10 cellular contexts compared by ENCODE assay signal in the genomic region with DNA sequence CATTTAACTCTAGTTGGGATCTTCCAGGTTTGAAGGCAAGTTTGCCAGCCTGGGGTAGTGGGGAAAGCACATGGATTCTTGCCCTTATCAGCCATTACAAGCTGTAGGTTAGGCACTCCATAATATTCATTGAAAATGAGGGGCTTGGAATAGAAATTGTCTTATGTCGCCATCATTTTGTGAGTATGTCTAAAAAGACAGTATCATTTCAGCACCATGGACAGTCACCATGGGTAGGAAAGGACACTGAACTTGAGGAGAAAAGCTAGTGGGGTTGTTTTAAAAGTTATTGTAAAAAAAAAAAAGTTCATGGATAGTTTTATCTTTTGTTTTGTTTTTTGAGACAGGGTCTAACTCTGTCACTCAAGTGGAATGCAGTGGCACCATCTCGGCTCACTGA.
A peak's percentile ranks its signal among the peaks of the same experiment; 100 is the strongest.
DNase-seq lines count a peak whose midpoint lies in the region; ATAC-seq and TF ChIP-seq lines count a peak whose summit lies in the region.
"Had no signal": no experiment of that assay in that cellular context is flagged by ENCODE, and none has a peak within 500 bp of the region (broad histone marks: within the 10 kb centered on the region; RNA-seq: fewer than 3 reads in every experiment).

No MANE protein-coding gene starts in this region.

- H3K4me3 ChIP-seq in LNCaP clone FGC (ENCODE audit: low read depth, low read length) = no peak overlapping the region

- ATAC-seq in naive B cell (ENCODE audit: low read depth in 2 of 2) = no peak
- ATAC-seq in HG02840 (IDR thresholded peaks at IDR 0.05; ENCODE audit: low FRiP score, unreplicated experiment) = no peak
- no peak for ATAC-seq in natural killer cell

- no peak overlapping the region for H3K4me3 Mint-ChIP-seq in naive B cell
- no peak overlapping the region for H3K4me3 Mint-ChIP-seq in natural killer cell

- H3K27me3 Mint-ChIP-seq in naive B cell (peaks cover 8 to 30% (median 13%) of the 10 kb centered on the region in 3 donors), natural killer cell (ENCODE audit: low read depth in 2 of 2) (no peaks in the 10 kb centered on the region)

- intact Hi-C loops in natural killer cell (cut with micrococcal nuclease) = no loop called here

- H3K4me1 Mint-ChIP-seq in naive B cell = peaks cover 0 to 2% (median 0%) of the 10 kb centered on the region in 3 donors
- no peaks in the 10 kb centered on the region for H3K4me1 Mint-ChIP-seq in natural killer cell

- no peak for TF ChIP-seq CTCF in GM13976 (IDR thresholded peaks at IDR 0.05; ENCODE audit: borderline replicate concordance, control extremely low read depth, extremely low read depth, insufficient read depth, missing control alignments)
- no peak for TF ChIP-seq CTCF in LNCaP clone FGC (IDR thresholded peaks at IDR 0.05; ENCODE audit: control insufficient read depth, extremely low read depth, insufficient read depth)
- TF ChIP-seq CTCF in natural killer cell (IDR thresholded peaks at IDR 0.05) = no peak

- H3K27ac Mint-ChIP-seq in naive B cell (no peak overlapping the region), natural killer cell (no peak overlapping the region)

- in situ Hi-C loops in GM13976 (cut with MboI; ENCODE audit: low sequenced_read_pairs, unreplicated experiment) = no loop called here
- in situ Hi-C loops in T47D (cut with HindIII; ENCODE audit: low pct_unique_long_range_greater_than_20kb, low sequenced_read_pairs) = no loop called here

- H3K36me3 Mint-ChIP-seq in naive B cell (peaks cover 4 to 7% of the 10 kb centered on the region in 2 donors), natural killer cell (no peaks in the 10 kb centered on the region)

- DNase-seq in GM13976 (ENCODE audit: low spot score) = peak; percentile 36
- peak; percentile 3 for DNase-seq in LNCaP clone FGC (ENCODE audit: low read depth)
- peak; percentile 21 to 66 for DNase-seq in T47D (ENCODE audit: low read depth in 1 of 2, low spot score in 1 of 2)
- DNase-seq in naive B cell = peak; percentile 2
- no peak for DNase-seq in SK-N-DZ (ENCODE audit: low spot score)
- no peak for DNase-seq in natural killer cell
- DNase-seq: activated CD8-positive, alpha-beta memory T cell treated with anti-CD3 and anti-CD28 coated beads, Interleukin-2, amount 50 U/mL, for 4 hours; kidney; NCI-H1694 treated with DMSO at 0.1 percent for 48 hours had no signal

- peaks cover 8 to 37% (median 13%) of the 10 kb centered on the region in 7 donors for H3K9me3 Mint-ChIP-seq in naive B cell
- H3K9me3 Mint-ChIP-seq in natural killer cell = peaks cover 5 to 7% of the 10 kb centered on the region in 2 donors

Comparison
In these comparisons a context has a peak if more than half of its experiments do, and no peak if none do; other contexts are left out.
1. DNase-seq: peak in GM13976 (single experiment), LNCaP clone FGC (single experiment), T47D (2 of 2) and naive B cell (single experiment); none in SK-N-DZ (single experiment) and natural killer cell (single experiment).